9 cellular contexts compared by ENCODE assay signal in genomic region chr14:73784988-73785313, GRCh38.
DNase-seq lines count a peak whose midpoint lies in the region; ATAC-seq, FAIRE-seq and TF ChIP-seq lines count a peak whose summit lies in the region.
"Had no signal": no experiment of that assay in that cellular context is flagged by ENCODE, and none has a peak within 500 bp of the region (broad histone marks: within the 10 kb centered on the region; RNA-seq: fewer than 3 reads in every experiment).

No MANE protein-coding gene starts in this region.

- peak overlapping the region; percentile 87 for H3K4me3 Mint-ChIP-seq in activated CD4-positive, alpha-beta T cell treated with anti-CD3 and anti-CD28 coated beads, Interleukin-2, amount 10 ng/mL, durations not matched to agents 7 days and 5 days

- H3K27me3 ChIP-seq in lower lobe of right lung (ENCODE audit: low read depth) (no peaks in the 10 kb centered on the region), thymus (ENCODE audit: control insufficient read depth, insufficient read depth) (no peaks in the 10 kb centered on the region)

- no peaks in the 10 kb centered on the region for H3K9me3 ChIP-seq in lower lobe of right lung
- no peaks in the 10 kb centered on the region for H3K9me3 ChIP-seq in thymus (ENCODE audit: control insufficient read depth)

- no peaks in the 10 kb centered on the region for H3K9me3 Mint-ChIP-seq in activated CD4-positive, alpha-beta T cell treated with anti-CD3 and anti-CD28 coated beads, Interleukin-2, amount 10 ng/mL, durations not matched to agents 7 days and 5 days

- H3K4me1 Mint-ChIP-seq in activated CD4-positive, alpha-beta T cell treated with anti-CD3 and anti-CD28 coated beads, Interleukin-2, amount 10 ng/mL, durations not matched to agents 7 days and 5 days, result peaks cover 68% of the 10 kb centered on the region

- intact Hi-C loops in lower lobe of right lung (cut with DNase I), result no loop called here

- no peak for ATAC-seq in lower lobe of right lung

- POLR2A ChIA-PET in activated CD4-positive, alpha-beta T cell treated with anti-CD3 and anti-CD28 coated beads, Interleukin-2, amount 10 ng/mL, durations not matched to agents 7 days and 5 days (lab: Charles Lee), result interaction anchor here (2.1 kb wide), 1 partner anchor 26 kb away, joined by 11 read pairs; a partner anchor contains a TSS

- H3K36me3 ChIP-seq in lower lobe of right lung (no peaks in the 10 kb centered on the region), thymus (ENCODE audit: control insufficient read depth, insufficient read depth) (no peaks in the 10 kb centered on the region)

- DNase-seq in activated CD4-positive, alpha-beta T cell treated with anti-CD3 and anti-CD28 coated beads, Interleukin-2, amount 10 ng/mL, durations not matched to agents 7 days and 5 days, result no peak
- DNase-seq in activated CD4-positive, alpha-beta T cell treated with anti-CD3 and anti-CD28 coated beads, Interleukin-2, amount 50 U/mL, for 48 hours, result no peak
- no peak for DNase-seq in lower lobe of right lung
- DNase-seq in D721Med (ENCODE audit: insufficient read length, low spot score), result no peak
- DNase-seq in NOMO-1 treated with dmso at 0.1 percent for 144 hours (lab: John Stamatoyannopoulos, UW; ENCODE audit: unreplicated experiment), result no peak
- DNase-seq in NCI-H226, result no peak

- H3K36me3 Mint-ChIP-seq in activated CD4-positive, alpha-beta T cell treated with anti-CD3 and anti-CD28 coated beads, Interleukin-2, amount 10 ng/mL, durations not matched to agents 7 days and 5 days (ENCODE audit: low read depth), result peaks cover 18% of the 10 kb centered on the region

- peak overlapping the region; percentile 95 for H3K27ac Mint-ChIP-seq in activated CD4-positive, alpha-beta T cell treated with anti-CD3 and anti-CD28 coated beads, Interleukin-2, amount 10 ng/mL, durations not matched to agents 7 days and 5 days

- FAIRE-seq in D721Med (lab: Jason Lieb, UNC), result no peak
- FAIRE-seq: colon had no signal

- peaks cover 72% of the 10 kb centered on the region for H3K4me1 ChIP-seq in lower lobe of right lung
- peaks cover 30% of the 10 kb centered on the region for H3K4me1 ChIP-seq in thymus (ENCODE audit: control insufficient read depth, insufficient read depth, low read length)

- no peak for TF ChIP-seq CTCF in lower lobe of right lung (IDR thresholded peaks at IDR 0.05)
- no peak for TF ChIP-seq CTCF in D721Med (IDR thresholded peaks at IDR 0.05; ENCODE audit: insufficient read depth, missing control alignments)

- CTCF ChIA-PET in activated CD4-positive, alpha-beta T cell treated with anti-CD3 and anti-CD28 coated beads, Interleukin-2, amount 10 ng/mL, durations not matched to agents 7 days and 5 days (lab: Charles Lee), result interaction anchor here (0.9 to 2.9 kb wide), 11 partner anchors 9 to 64 kb away, joined by 3 to 17 read pairs (median 7); no protein-coding TSS in a partner anchor

- 90% methylated on average over 4 of the region's 4 CpGs for WGBS in thymus

- peak overlapping the region; percentile 16 for H3K27ac ChIP-seq in angular gyrus (ENCODE audit: low read depth, low read length)
- peak overlapping the region; percentile 99 for H3K27ac ChIP-seq in lower lobe of right lung
- H3K27ac ChIP-seq in thymus (ENCODE audit: low read depth), result peak overlapping the region; percentile 62

- H3K4me3 ChIP-seq in lower lobe of right lung (peak overlapping the region; percentile 74), thymus (ENCODE audit: low read length) (no peak overlapping the region)

- no peaks in the 10 kb centered on the region for H3K27me3 Mint-ChIP-seq in activated CD4-positive, alpha-beta T cell treated with anti-CD3 and anti-CD28 coated beads, Interleukin-2, amount 10 ng/mL, durations not matched to agents 7 days and 5 days

Comparison
In these comparisons a context has a peak if more than half of its experiments do, and no peak if none do; other contexts are left out.
1. H3K27ac ChIP-seq: peak in every context shown above with its lines; median percentile 99 in lower lobe of right lung; 62 in thymus; 16 in angular gyrus.